In genomic region chr17:46978489-46979022, GRCh38 we compare ENCODE assay signal across 8 cellular contexts. TPM values are rescaled to one million over a fixed set of nuclear protein-coding genes. Genes with fewer than 3 reads are reported as not detected.
DNase-seq lines count a peak whose midpoint lies in the region; TF ChIP-seq lines count a peak whose summit lies in the region.

No MANE protein-coding gene starts in this region.

- DNase-seq in ascending aorta (ENCODE audit: low spot score in 2 of 2) (no peak), kidney epithelial cell (ENCODE audit: low read depth) (no peak), SIG-M5 (lab: John Stamatoyannopoulos, UW) (no peak), kidney glomerular epithelial cell (lab: John Stamatoyannopoulos, UW) (no peak), DMS79 treated with DMSO at 0.1 percent for 48 hours (lab: John Stamatoyannopoulos, UW) (no peak)

- H3K9me3 ChIP-seq in HEK293 (ENCODE audit: control insufficient read depth, insufficient read depth, low read depth, low read length) (no peaks in the 10 kb centered on the region), ascending aorta (no peaks in the 10 kb centered on the region), subcutaneous abdominal adipose tissue (ENCODE audit: control insufficient read depth in 5 of 5, low read length in 5 of 5) (no peaks in the 10 kb centered on the region)

- peaks cover 0 to 2% of the 10 kb centered on the region in 2 experiments; a peak in 1 of 3 replicates for H3K36me3 ChIP-seq in HEK293 (ENCODE audit: control insufficient read depth in 2 of 2, insufficient read depth in 1 of 2, low read length in 2 of 2)
- no peaks in the 10 kb centered on the region for H3K36me3 ChIP-seq in ascending aorta
- no peaks in the 10 kb centered on the region for H3K36me3 ChIP-seq in kidney epithelial cell (ENCODE audit: control insufficient read depth, insufficient read depth, low read length)
- H3K36me3 ChIP-seq in subcutaneous abdominal adipose tissue (ENCODE audit: control insufficient read depth in 5 of 5, insufficient read depth in 5 of 5, low read length in 5 of 5) = no peaks in the 10 kb centered on the region

- CTCF ChIA-PET in HEK293 (lab: Yijun Ruan, JAX) = interaction anchor here (1.0 to 1.5 kb wide), 3 partner anchors 13 to 38 kb away, joined by 3 read pairs; no protein-coding TSS in a partner anchor

- POLR2A ChIA-PET in HEK293 (lab: Yijun Ruan, JAX) = interaction anchor here (0.7 kb wide), 1 partner anchor 34 kb away, joined by 3 read pairs; no protein-coding TSS in a partner anchor

- H3K27me3 ChIP-seq in ascending aorta (no peaks in the 10 kb centered on the region), kidney epithelial cell (ENCODE audit: control insufficient read depth, insufficient read depth, low read length) (peaks cover 56% of the 10 kb centered on the region), subcutaneous abdominal adipose tissue (ENCODE audit: control insufficient read depth in 5 of 5, insufficient read depth in 4 of 5, low read length in 5 of 5) (peaks cover 20 to 41% (median 34%) of the 10 kb centered on the region in 5 donors)

- H3K27ac ChIP-seq in 22Rv1 (peak overlapping the region; percentile 69), HEK293 (ENCODE audit: extremely low read depth, low read depth, low read length) (peak overlapping the region; percentile 40; the same call in 1 of the 2 replicates), ascending aorta (no peak overlapping the region), subcutaneous abdominal adipose tissue (ENCODE audit: low read depth, low read length) (no peak overlapping the region)

- H3K9ac ChIP-seq in subcutaneous abdominal adipose tissue (ENCODE audit: low read length in 5 of 5) = no peak overlapping the region

- H3K4me1 ChIP-seq in HEK293 (ENCODE audit: control insufficient read depth, insufficient read depth, low read length) (peaks cover 6% of the 10 kb centered on the region; the same call in 1 of the 2 replicates), ascending aorta (peaks cover 11 to 13% of the 10 kb centered on the region in 2 donors), subcutaneous abdominal adipose tissue (ENCODE audit: control insufficient read depth in 5 of 5, insufficient read depth in 5 of 5, low read length in 5 of 5) (peaks cover 0 to 19% (median 19%) of the 10 kb centered on the region in 5 donors)

- peak overlapping the region; percentile 47 for H3K4me3 ChIP-seq in HEK293 (ENCODE audit: low read depth, low read length)
- H3K4me3 ChIP-seq in ascending aorta = peak overlapping the region; percentile 72 to 91
- H3K4me3 ChIP-seq in kidney epithelial cell (ENCODE audit: low read depth, low read length) = peak overlapping the region; percentile 26
- H3K4me3 ChIP-seq in subcutaneous abdominal adipose tissue (ENCODE audit: low read depth in 1 of 5, low read length in 5 of 5) = peak overlapping the region in 4 of 5 donors; percentile 61 to 79 (median 68)

- no peak; the same call in 1 of the 2 replicates for TF ChIP-seq CTCF in 22Rv1 (IDR thresholded peaks at IDR 0.05)
- 0 out of 2 replicates have a peak, but pooled peaks have one; percentile 32 for TF ChIP-seq CTCF in HEK293 (tag by site-specific recombination; IDR thresholded peaks at IDR 0.05)
- no peak for TF ChIP-seq CTCF in ascending aorta (IDR thresholded peaks at IDR 0.05)
- TF ChIP-seq CTCF in kidney epithelial cell (IDR thresholded peaks at IDR 0.05; ENCODE audit: insufficient read depth, low read length, poor library complexity, severe bottlenecking) = no peak

- intact Hi-C loops in ascending aorta (cut with DNase I) = no loop called here

TF ChIP-seq in HEK293, 187 proteins besides CTCF, POLR2A, EP300 and RAD21 (continues in another document):
- TF ChIP-seq ZNF580 (tag by site-specific recombination; IDR thresholded peaks at IDR 0.05) (no peak), KLF10 (tag by site-specific recombination; IDR thresholded peaks at IDR 0.05) (no peak), ZNF704 (tag by site-specific recombination; IDR thresholded peaks at IDR 0.05) (no peak), SP3 (tag by site-specific recombination; IDR thresholded peaks at IDR 0.05) (no peak), ZNF350 (tag by site-specific recombination; IDR thresholded peaks at IDR 0.05) (no peak), ZNF692 (tag by site-specific recombination; IDR thresholded peaks at IDR 0.05) (no peak), KLF16 (tag by site-specific recombination; IDR thresholded peaks at IDR 0.05) (no peak), ZNF660 (tag by site-specific recombination; IDR thresholded peaks at IDR 0.05) (no peak), GLIS1 (tag by site-specific recombination; IDR thresholded peaks at IDR 0.05) (0 out of 2 replicates have a peak, but pooled peaks have one; percentile 0), KLF1 (tag by site-specific recombination; IDR thresholded peaks at IDR 0.05) (no peak), ZNF26 (tag by site-specific recombination; IDR thresholded peaks at IDR 0.05) (no peak), ZBTB49 (tag by site-specific recombination; IDR thresholded peaks at IDR 0.05; ENCODE audit: low read depth) (no peak), ZBTB26 (tag by site-specific recombination; optimal IDR thresholded peaks at IDR 0.05) (peak; percentile 77), ZNF707 (tag by site-specific recombination; IDR thresholded peaks at IDR 0.05) (no peak), ZNF785 (tag by site-specific recombination; IDR thresholded peaks at IDR 0.05) (no peak), ZNF155 (tag by site-specific recombination; IDR thresholded peaks at IDR 0.05) (no peak)

RNA-seq across cellular contexts. Expression of gene RPRML, which starts 0.5 kb away (rescaled TPM):
- not detected for total RNA-seq in ascending aorta
- total RNA-seq in kidney epithelial cell = not detected in 2 replicates

RNA-seq across cellular contexts. Expression of gene GOSR2, which starts 55.6 kb away (rescaled TPM):
- 36.4 TPM for total RNA-seq in ascending aorta
- 36.7 and 37.4 TPM in 2 replicates for total RNA-seq in kidney epithelial cell

Comparison
In these comparisons a context has a peak if more than half of its experiments do, and no peak if none do; other contexts are left out.
1. H3K27ac ChIP-seq: peak in 22Rv1 (single experiment) and HEK293 (single experiment); none in ascending aorta (0 of 2) and subcutaneous abdominal adipose tissue (single experiment).
2. H3K4me3 ChIP-seq: peak in every context shown above with its lines; median percentile 82 in ascending aorta; 68 in subcutaneous abdominal adipose tissue; 47 in HEK293; 26 in kidney epithelial cell.